24 cellular contexts compared by ENCODE assay signal in the genomic region with DNA sequence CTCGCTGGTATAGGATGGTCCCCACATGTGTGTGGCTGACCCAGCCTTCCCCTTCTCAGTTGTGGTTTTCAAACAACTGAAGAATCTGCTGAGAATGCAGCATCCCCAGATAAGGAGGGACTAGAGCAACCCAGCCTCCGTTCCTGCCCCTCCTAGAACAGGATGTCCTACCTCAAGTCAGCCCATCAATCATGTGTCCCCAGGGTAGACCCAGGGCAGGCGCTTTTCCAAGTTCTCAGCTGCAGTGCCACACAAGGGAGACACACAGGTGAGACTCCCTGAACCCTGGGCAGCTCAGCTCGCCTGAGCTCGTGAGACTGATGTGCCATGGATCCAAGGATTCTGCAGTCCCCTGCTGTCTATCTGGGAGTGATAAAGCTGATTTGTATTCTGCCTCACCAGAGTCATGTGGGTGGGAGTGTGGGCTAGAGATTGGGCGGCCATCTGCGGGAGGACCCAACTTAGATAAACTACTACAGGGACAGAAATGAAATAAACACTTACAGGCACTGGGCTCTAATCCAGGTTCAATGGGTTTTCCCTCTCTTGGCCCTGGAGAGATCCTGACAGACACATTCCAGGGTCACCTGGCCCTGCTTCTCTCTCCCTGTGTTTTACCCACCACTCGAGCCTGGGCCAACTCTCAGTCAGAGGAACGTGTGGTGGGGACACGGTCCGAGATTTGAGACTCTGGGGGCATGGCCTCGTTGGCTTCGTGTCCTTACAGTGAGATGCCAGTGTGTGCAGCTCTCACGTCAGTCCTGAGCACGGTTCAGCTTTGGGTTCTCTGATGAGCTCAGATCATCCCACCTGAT.
DNase-seq lines count a peak whose midpoint lies in the region; ATAC-seq and TF ChIP-seq lines count a peak whose summit lies in the region.
"Had no signal": no experiment of that assay in that cellular context is flagged by ENCODE, and none has a peak within 500 bp of the region (broad histone marks: within the 10 kb centered on the region; RNA-seq: fewer than 3 reads in every experiment).

No MANE protein-coding gene starts in this region.

- peaks cover 0 to 3% of the 10 kb centered on the region in 2 donors for H3K9me3 Mint-ChIP-seq in natural killer cell
- H3K9me3 Mint-ChIP-seq: CD8-positive, alpha-beta memory T cell had no signal

- H3K4me1 ChIP-seq in BE2C = peaks cover 8% of the 10 kb centered on the region
- peaks cover 13% of the 10 kb centered on the region for H3K4me1 ChIP-seq in testis
- no peaks in the 10 kb centered on the region for H3K4me1 ChIP-seq in transverse colon
- H3K4me1 ChIP-seq: SJCRH30 had no signal

- no peak for TF ChIP-seq EP300 in transverse colon (IDR thresholded peaks at IDR 0.05; ENCODE audit: low read depth)

- TF ChIP-seq CTCF in BE2C (IDR thresholded peaks at IDR 0.05; ENCODE audit: low read depth, low read length) (no peak), natural killer cell (IDR thresholded peaks at IDR 0.05) (no peak), testis (IDR thresholded peaks at IDR 0.05) (no peak), transverse colon (IDR thresholded peaks at IDR 0.05) (no peak)

- no peak for TF ChIP-seq POLR2A in testis (IDR thresholded peaks at IDR 0.05)
- no peak for TF ChIP-seq POLR2A in transverse colon (IDR thresholded peaks at IDR 0.05)

- H3K9me3 ChIP-seq in BE2C (no peaks in the 10 kb centered on the region), testis (no peaks in the 10 kb centered on the region), transverse colon (no peaks in the 10 kb centered on the region)
- H3K9me3 ChIP-seq: SJCRH30 had no signal

- peaks cover 0 to 2% of the 10 kb centered on the region in 2 donors for H3K27me3 Mint-ChIP-seq in natural killer cell (ENCODE audit: low read depth in 2 of 2)

- H3K27ac ChIP-seq in testis (no peak overlapping the region), transverse colon (no peak overlapping the region)
- H3K27ac ChIP-seq: SJCRH30 had no signal

- H3K27ac Mint-ChIP-seq in natural killer cell = no peak overlapping the region
- H3K27ac Mint-ChIP-seq: CD14-positive monocyte; CD8-positive, alpha-beta memory T cell had no signal

- H3K4me1 Mint-ChIP-seq in natural killer cell = no peaks in the 10 kb centered on the region
- H3K4me1 Mint-ChIP-seq: CD14-positive monocyte; CD8-positive, alpha-beta memory T cell had no signal

- WGBS in testis, 2 donors = 50 to 62% methylated on average over 7 to 15 of the region's 15 CpGs
- WGBS in transverse colon (ENCODE audit: low coverage in 1 of 2), 2 donors = 54 to 100% methylated on average over 1 to 15 of the region's 15 CpGs

- in situ Hi-C loops in transverse colon (cut with MboI; ENCODE audit: low pct_ligation_motif_present in 1 of 4, low pct_unique_long_range_greater_than_20kb in 1 of 4, low sequenced_read_pairs in 3 of 4) = no loop called here

- H3K4me3 ChIP-seq in BE2C (ENCODE audit: low read depth, low read length) (no peak overlapping the region), testis (no peak overlapping the region), transverse colon (no peak overlapping the region)
- H3K4me3 ChIP-seq: SJCRH30 had no signal

- H3K27me3 ChIP-seq in BE2C (no peaks in the 10 kb centered on the region), testis (no peaks in the 10 kb centered on the region), transverse colon (no peaks in the 10 kb centered on the region)
- H3K27me3 ChIP-seq: SJCRH30 had no signal

- peak; percentile 36 for DNase-seq in BE2C
- peak; percentile 76 for DNase-seq in OCI-M1 (lab: John Stamatoyannopoulos, UW)
- DNase-seq in natural killer cell = peak; percentile 7
- peak; percentile 59 for DNase-seq in testis
- no peak for DNase-seq in amygdala (lab: John Stamatoyannopoulos, UW)
- no peak for DNase-seq in transverse colon
- DNase-seq: AML-193; Calu3; CD8-positive, alpha-beta memory T cell; DND-41; KBM-7; MV-4-11; NCI-H1105; NCI-H1436 treated with DMSO at 0.1 percent for 48 hours; NCI-H187 treated with DMSO at 0.1 percent for 48 hours; NCI-H2107; NCI-H524; NCI-H748 treated with DMSO at 0.1 percent for 48 hours; PC-3; SJCRH30 had no signal

- H3K4me3 Mint-ChIP-seq in natural killer cell = no peak overlapping the region
- H3K4me3 Mint-ChIP-seq: CD14-positive monocyte; CD8-positive, alpha-beta memory T cell had no signal

- no peaks in the 10 kb centered on the region for H3K36me3 Mint-ChIP-seq in natural killer cell
- H3K36me3 Mint-ChIP-seq: CD14-positive monocyte; CD8-positive, alpha-beta memory T cell had no signal

- no peak for ATAC-seq in natural killer cell
- ATAC-seq in GM21423 (IDR thresholded peaks at IDR 0.05; ENCODE audit: unreplicated experiment) = no peak
- ATAC-seq: HCT116, PC-3, Right ventricle myocardium inferior had no signal

- H3K36me3 ChIP-seq in BE2C (no peaks in the 10 kb centered on the region), testis (ENCODE audit: low read depth, missing control alignments) (no peaks in the 10 kb centered on the region), transverse colon (no peaks in the 10 kb centered on the region)
- H3K36me3 ChIP-seq: SJCRH30 had no signal

- intact Hi-C loops in natural killer cell (cut with micrococcal nuclease) (no loop called here), testis (cut with DNase I; ENCODE audit: low total_unique reads) (no loop called here), transverse colon (cut with DNase I; ENCODE audit: low total_unique reads) (no loop called here)

Comparison
In these comparisons a context has a peak if more than half of its experiments do, and no peak if none do; other contexts are left out.
1. DNase-seq: peak in BE2C (single experiment), OCI-M1 (single experiment), natural killer cell (single experiment) and testis (single experiment); none in amygdala (0 of 56) and transverse colon (single experiment).